1 cellular context compared by ENCODE assay signal in genomic region chr17:78417531-78417909, GRCh38.
TF ChIP-seq lines count a peak whose summit lies in the region.

No MANE protein-coding gene starts in this region.

TF ChIP-seq in IMR-90, 13 proteins besides CTCF, POLR2A, EP300 and RAD21 (continued from another document):
- TF ChIP-seq RCOR1 (IDR thresholded peaks at IDR 0.05; ENCODE audit: insufficient replicate concordance, low read length) (no peak), USF2 (IDR thresholded peaks at IDR 0.05; ENCODE audit: low read depth, low read length) (no peak), BHLHE40 (IDR thresholded peaks at IDR 0.05; ENCODE audit: low read depth, low read length) (no peak), CHD1 (IDR thresholded peaks at IDR 0.05; ENCODE audit: low read depth, low read length) (no peak)
TF ChIP-seq in IMR-90: peak in this region for 0.
